In genomic region chr4:23106516-23106915, GRCh38 we compare ENCODE assay signal across 27 cellular contexts.
"Had no signal": no experiment of that assay in that cellular context is flagged by ENCODE, and none has a peak within 500 bp of the region (broad histone marks: within the 10 kb centered on the region; RNA-seq: fewer than 3 reads in every experiment).

No MANE protein-coding gene starts in this region.

- H3K27me3 ChIP-seq: colonic mucosa, dorsolateral prefrontal cortex, esophagus muscularis mucosa, esophagus squamous epithelium, foreskin keratinocyte, gastrocnemius medialis, gastroesophageal sphincter, heart left ventricle, heart right ventricle had no signal

- ATAC-seq: effector memory CD8-positive, alpha-beta T cell; esophagus mucosa; gastrocnemius medialis; gastroesophageal sphincter; heart left ventricle; heart right ventricle had no signal

- H3K4me1 ChIP-seq: colonic mucosa, esophagus muscularis mucosa, esophagus squamous epithelium, foreskin keratinocyte, gastrocnemius medialis, gastroesophageal sphincter, heart left ventricle, heart right ventricle had no signal

- H3K27ac ChIP-seq: colonic mucosa, coronary artery, dorsolateral prefrontal cortex, epithelial cell of prostate, esophagus muscularis mucosa, esophagus squamous epithelium, foreskin keratinocyte, gastrocnemius medialis, gastroesophageal sphincter, heart left ventricle, heart right ventricle had no signal

- H3K36me3 ChIP-seq: colonic mucosa, esophagus muscularis mucosa, esophagus squamous epithelium, gastrocnemius medialis, gastroesophageal sphincter, heart left ventricle, heart right ventricle had no signal

- FAIRE-seq: colon, endometrium, endothelial cell of umbilical vein, frontal cortex had no signal

- H3K9me3 ChIP-seq: colonic mucosa, esophagus muscularis mucosa, esophagus squamous epithelium, gastrocnemius medialis, gastroesophageal sphincter, heart left ventricle, heart right ventricle had no signal

- H3K4me3 ChIP-seq: colonic mucosa, coronary artery, dorsolateral prefrontal cortex, esophagus muscularis mucosa, esophagus squamous epithelium, gastrocnemius medialis, gastroesophageal sphincter, heart left ventricle, heart right ventricle had no signal

- DNase-seq: colonic mucosa; cortex of kidney; dermis blood vessel endothelial cell; dorsolateral prefrontal cortex; effector CD4-positive, alpha-beta T cell; effector CD8-positive, alpha-beta T cell; effector memory CD4-positive, alpha-beta T cell; effector memory CD8-positive, alpha-beta T cell; endodermal cell; erythroblast; esophagus squamous epithelium; foreskin fibroblast; foreskin keratinocyte; foreskin melanocyte; gastrocnemius medialis; glutamatergic neuron; heart left ventricle; heart right ventricle had no signal
